10 cellular contexts compared by ENCODE assay signal in genomic region chr11:8268530-8269461, GRCh38. TPM values are rescaled to one million over a fixed set of nuclear protein-coding genes. Genes with fewer than 3 reads are reported as not detected.
A peak's percentile ranks its signal among the peaks of the same experiment; 100 is the strongest.
DNase-seq lines count a peak whose midpoint lies in the region; ATAC-seq and TF ChIP-seq lines count a peak whose summit lies in the region.
"Had no signal": no experiment of that assay in that cellular context is flagged by ENCODE, and none has a peak within 500 bp of the region (broad histone marks: within the 10 kb centered on the region; RNA-seq: fewer than 3 reads in every experiment).

No MANE protein-coding gene starts in this region.

- H3K4me2 ChIP-seq in trophoblast cell (ENCODE audit: low read length): peak overlapping the region; percentile 69

- H3K36me3 ChIP-seq in heart right ventricle: no peaks in the 10 kb centered on the region
- no peaks in the 10 kb centered on the region for H3K36me3 ChIP-seq in trophoblast cell (ENCODE audit: control insufficient read depth in 1 of 2, insufficient read depth in 2 of 2, low read length in 2 of 2)

- no peak overlapping the region for H3K9ac ChIP-seq in trophoblast cell (ENCODE audit: low read length)

- intact Hi-C loops in heart right ventricle (cut with DNase I): loop anchor here in 1 of 10 donors (5.0 kb wide), 1 partner anchor 46 kb away; no protein-coding TSS in a partner anchor

- H2BK120ac ChIP-seq in trophoblast cell (ENCODE audit: insufficient read depth, low read length, poor library complexity): peak overlapping the region; percentile 37

- H3K4me1 ChIP-seq in heart right ventricle (peaks cover 0 to 12% (median 10%) of the 10 kb centered on the region in 9 donors), trophoblast cell (ENCODE audit: control insufficient read depth in 1 of 2, insufficient read depth in 2 of 2, low read length in 2 of 2) (peaks cover 6 to 10% of the 10 kb centered on the region in 2 experiments)

- no peak overlapping the region for H2BK5ac ChIP-seq in trophoblast cell (ENCODE audit: low read depth, low read length, poor library complexity)

- DNase-seq in COR-L47 (lab: John Stamatoyannopoulos, UW) (peak; percentile 8), NCI-H69 (lab: John Stamatoyannopoulos, UW) (peak; percentile 89), heart right ventricle (no peak), trophoblast cell (no peak), SKM-1 treated with dmso at 0.1 percent for 144 hours (lab: John Stamatoyannopoulos, UW; ENCODE audit: unreplicated experiment) (no peak), occipital lobe (lab: John Stamatoyannopoulos, UW) (no peak), NCI-H187 treated with DMSO at 0.1 percent for 48 hours (lab: John Stamatoyannopoulos, UW) (no peak), OCI-M1 (lab: John Stamatoyannopoulos, UW) (no peak)

- no peak overlapping the region for H3K4ac ChIP-seq in trophoblast cell (ENCODE audit: low read depth, low read length)

- no peak overlapping the region for H2AK5ac ChIP-seq in trophoblast cell (ENCODE audit: low read length)

- peak overlapping the region; percentile 37 for H2AFZ ChIP-seq in trophoblast cell (ENCODE audit: insufficient read depth, low read length, poor library complexity)

- H2BK12ac ChIP-seq in trophoblast cell (ENCODE audit: low read length): no peak overlapping the region

- H3K27me3 ChIP-seq in heart right ventricle (peaks cover 13 to 92% (median 67%) of the 10 kb centered on the region in 7 donors), trophoblast cell (ENCODE audit: insufficient read depth, low read length) (peaks cover 35% of the 10 kb centered on the region)

- no peak overlapping the region for H4K12ac ChIP-seq in trophoblast cell (ENCODE audit: low read depth, low read length)

- H3K4me3 ChIP-seq in heart right ventricle (peak overlapping the region in 9 of 10 donors; percentile 32 to 59 (median 50)), trophoblast cell (ENCODE audit: low read depth, low read length) (peak overlapping the region; percentile 68)

- TF ChIP-seq CTCF in heart right ventricle (IDR thresholded peaks at IDR 0.05): no peak

- H3K79me1 ChIP-seq in trophoblast cell (ENCODE audit: low read length): no peaks in the 10 kb centered on the region

- no peaks in the 10 kb centered on the region for H3K9me3 ChIP-seq in heart right ventricle
- H3K9me3 ChIP-seq in trophoblast cell (ENCODE audit: insufficient read depth, low read depth, low read length): peaks cover 7% of the 10 kb centered on the region

- no peak overlapping the region for H3K14ac ChIP-seq in trophoblast cell (ENCODE audit: low read length)

- H3K18ac ChIP-seq in trophoblast cell (ENCODE audit: low read length): no peak overlapping the region

- H3K27ac ChIP-seq in heart right ventricle (no peak overlapping the region), trophoblast cell (ENCODE audit: low read depth, low read length) (no peak overlapping the region)

- H4K91ac ChIP-seq in trophoblast cell (ENCODE audit: low read depth, low read length): no peak overlapping the region

- peak in 5 of 8 donors; percentile 10 to 44 (median 20) for ATAC-seq in heart right ventricle

- H4K8ac ChIP-seq in trophoblast cell (ENCODE audit: low read depth, low read length): peak overlapping the region; percentile 53

- H3K79me2 ChIP-seq in trophoblast cell (ENCODE audit: control insufficient read depth, insufficient read depth, low read length, poor library complexity): no peaks in the 10 kb centered on the region

- no peak overlapping the region for H3K23ac ChIP-seq in trophoblast cell (ENCODE audit: low read length)

- 13 to 15% methylated on average over 61 to 68 of the region's 68 CpGs for WGBS in heart right ventricle, 2 donors
- no CpG with 5 or more reads among the region's 68 CpGs for WGBS in trophoblast cell (ENCODE audit: extremely low coverage, insufficient coverage, insufficient read length)

RNA-seq across cellular contexts. Expression of gene LMO1, which starts 5.1 kb away (rescaled TPM):
- total RNA-seq in heart right ventricle: 1 to 10 TPM in 8 of 10 donors, under 1 TPM in 2; 0.61 to 6.6 (median 2.4) TPM
- 1 to 10 TPM in 1 of 2 donors, under 1 TPM in 1; 0.55 to 4.0 TPM for polyA plus RNA-seq in heart right ventricle
- 9.5 and 10.1 TPM in 2 replicates for polyA plus RNA-seq in trophoblast cell (2013)
- 1.9 TPM for total RNA-seq in occipital lobe
- total RNA-seq: dermis microvascular lymphatic vessel endothelial cell, OCI-LY7 had no signal

Comparison
In these comparisons a context has a peak if more than half of its experiments do, and no peak if none do; other contexts are left out.
1. DNase-seq: peak in COR-L47 (single experiment) and NCI-H69 (single experiment); none in heart right ventricle (0 of 2), trophoblast cell (0 of 2), SKM-1 treated with dmso at 0.1 percent for 144 hours (single experiment), occipital lobe (single experiment), NCI-H187 treated with DMSO at 0.1 percent for 48 hours (single experiment) and OCI-M1 (single experiment).